Comparison of ENCODE assay signal across 1 cellular context in genomic region chr21:40795313-40795712, GRCh38.
TF ChIP-seq lines count a peak whose summit lies in the region.

No MANE protein-coding gene starts in this region.

TF ChIP-seq in HepG2, 621 proteins besides CTCF, POLR2A, EP300 and RAD21:
- TF ChIP-seq ZNF101 (CRISPR knock-in tag; IDR thresholded peaks at IDR 0.05; ENCODE audit: borderline replicate concordance, low read depth) (no peak), ADNP (CRISPR knock-in tag; IDR thresholded peaks at IDR 0.05) (no peak), ZFP37 (CRISPR knock-in tag; IDR thresholded peaks at IDR 0.05; ENCODE audit: borderline replicate concordance) (no peak), NRL (CRISPR knock-in tag; IDR thresholded peaks at IDR 0.05; ENCODE audit: borderline replicate concordance) (no peak), MATR3 (CRISPR knock-in tag; IDR thresholded peaks at IDR 0.05) (no peak)
